ENCODE assay signal across 8 cellular contexts in genomic region chr1:58779837-58780585, GRCh38. TPM values are rescaled to one million over a fixed set of nuclear protein-coding genes. Genes with fewer than 3 reads are reported as not detected.
A peak's percentile ranks its signal among the peaks of the same experiment; 100 is the strongest.
DNase-seq lines count a peak whose midpoint lies in the region; ATAC-seq, FAIRE-seq and TF ChIP-seq lines count a peak whose summit lies in the region.

No MANE protein-coding gene starts in this region.

- no peak overlapping the region for H3K4me2 ChIP-seq in GM12878 (ENCODE audit: control insufficient read depth, insufficient read depth)
- no peak overlapping the region for H3K4me2 ChIP-seq in Karpas-422 (ENCODE audit: low read depth, low read length, poor library complexity, severe bottlenecking)

- in situ Hi-C loops in GM12878 (cut with MboI): loop anchor here (10.0 kb wide), 1 partner anchor 515 kb away; the partner anchor contains the start of gene FGGY

- no peak for FAIRE-seq in GM12878 (lab: Jason Lieb, UNC)

- H3K4me1 ChIP-seq in GM12878 (ENCODE audit: control insufficient read depth, insufficient read depth, low read length) (peaks cover 3% of the 10 kb centered on the region), Karpas-422 (ENCODE audit: low read length) (peaks cover 21% of the 10 kb centered on the region)

- RAD21 ChIA-PET in GM12878 (lab: Charles Lee; ENCODE audit: unreplicated experiment): interaction anchor here (0.9 to 2.0 kb wide), 2 partner anchors 267 to 919 kb away, joined by 3 to 8 read pairs; no protein-coding TSS in a partner anchor

- DNase-seq in Daoy (ENCODE audit: low read depth) (peak; percentile 73), NCI-H2081 treated with DMSO at 0.1 percent for 48 hours (lab: John Stamatoyannopoulos, UW) (peak; percentile 85), GM12878 (ENCODE audit: low read depth, low spot score) (no peak), kidney glomerular epithelial cell (lab: John Stamatoyannopoulos, UW) (peak; percentile 74), superior temporal gyrus (ENCODE audit: extremely low spot score) (peak; percentile 31), Karpas-422 (no peak), SKM-1 (lab: John Stamatoyannopoulos, UW; ENCODE audit: unreplicated experiment) (no peak)
- DNase-seq in activated CD8-positive, alpha-beta memory T cell treated with anti-CD3 and anti-CD28 coated beads for 24 hours: no peak

- H3K27me3 ChIP-seq in GM12878 (replicated peaks in 1 of 2; ENCODE audit: control insufficient read depth in 2 of 2, insufficient read depth in 2 of 2, low read length in 1 of 2) (no peaks in the 10 kb centered on the region), Karpas-422 (ENCODE audit: low read length) (no peaks in the 10 kb centered on the region; the same call in 1 of the 2 replicates)

- H3K9me2 ChIP-seq in Karpas-422 (replicated peaks; ENCODE audit: insufficient read depth, low read length): no peaks in the 10 kb centered on the region

- H3K9me3 ChIP-seq in GM12878 (replicated peaks; ENCODE audit: control insufficient read depth, insufficient read depth, low read length): no peaks in the 10 kb centered on the region
- no peaks in the 10 kb centered on the region for H3K9me3 ChIP-seq in Karpas-422 (ENCODE audit: low read length)

- H4K20me1 ChIP-seq in GM12878 (ENCODE audit: control insufficient read depth, insufficient read depth): no peaks in the 10 kb centered on the region
- 0 out of 2 replicates have a peak, but pooled peaks cover 5% of the 10 kb centered on the region for H4K20me1 ChIP-seq in Karpas-422 (ENCODE audit: insufficient read depth, low read depth, low read length)

- TF ChIP-seq EP300 in GM12878 (IDR thresholded peaks at IDR 0.05; ENCODE audit: borderline replicate concordance in 1 of 2, control insufficient read depth in 1 of 2, low read depth in 2 of 2, low read length in 2 of 2): no peak

- ATAC-seq in GM12878: no peak

- peaks cover 6% of the 10 kb centered on the region for H3K79me2 ChIP-seq in GM12878 (ENCODE audit: control insufficient read depth, insufficient read depth, low read length)
- H3K79me2 ChIP-seq in Karpas-422 (ENCODE audit: low read length): no peaks in the 10 kb centered on the region

- 95% methylated on average over 4 of the region's 4 CpGs for WGBS in GM12878 (ENCODE audit: insufficient coverage, insufficient replicate concordance, low lambda C conversion rate, missing lambda C conversion rate)

- SMC1A ChIA-PET in GM12878 (lab: Charles Lee; ENCODE audit: uncharacterized antibody, unreplicated experiment): interaction anchor here (0.9 to 8.4 kb wide), 6 partner anchors 38 to 919 kb away, joined by 3 to 64 read pairs (median 3); no protein-coding TSS in a partner anchor

- intact Hi-C loops in GM12878 (cut with micrococcal nuclease; ENCODE audit: unreplicated experiment): loop anchor here (5.0 kb wide), 3 partner anchors 187 to 247 kb away; no protein-coding TSS in a partner anchor

- H3K9ac ChIP-seq in GM12878 (ENCODE audit: control insufficient read depth, insufficient read depth, low read length) (no peak overlapping the region), Karpas-422 (ENCODE audit: low read length) (no peak overlapping the region)

- no peak for TF ChIP-seq CTCF in GM12878 (IDR thresholded peaks at IDR 0.05 in 2 of 3, conservative IDR thresholded peaks at IDR 0.05 in 1 of 3; ENCODE audit: control insufficient read depth in 2 of 3, extremely low read depth in 1 of 3, insufficient read depth in 1 of 3, low read depth in 3 of 3, low read length in 3 of 3)

- POLR2A ChIA-PET in GM12878 (lab: Charles Lee): interaction anchor here (0.6 kb wide), 1 partner anchor 284 kb away, joined by 3 read pairs; no protein-coding TSS in a partner anchor

- BruUV-seq in GM12878 (replicated peaks; lab: Mats Ljungman, UMichigan): no TSS peak

- H3K36me3 ChIP-seq in GM12878 (ENCODE audit: control insufficient read depth in 2 of 2, insufficient read depth in 2 of 2, low read length in 1 of 2): no peaks in the 10 kb centered on the region
- no peaks in the 10 kb centered on the region for H3K36me3 ChIP-seq in Karpas-422 (ENCODE audit: insufficient read depth, low read length)

- H3K4me3 ChIP-seq in GM12878: no peak overlapping the region
- no peak overlapping the region for H3K4me3 ChIP-seq in Karpas-422 (ENCODE audit: low read length)

- TF ChIP-seq RAD21 in GM12878 (IDR thresholded peaks at IDR 0.05; ENCODE audit: insufficient read depth, low read depth, low read length): no peak

- no peak for TF ChIP-seq POLR2A in GM12878 (IDR thresholded peaks at IDR 0.05; ENCODE audit: low read depth, low read length)

- H2AFZ ChIP-seq in GM12878 (ENCODE audit: control insufficient read depth, low read depth, low read length) (no peak overlapping the region), Karpas-422 (ENCODE audit: low read length) (no peak overlapping the region)

- CTCF ChIA-PET in GM12878 (lab: Yijun Ruan, JAX): interaction anchor here (0.6 to 5.1 kb wide), 6 partner anchors 8 to 979 kb away, joined by 3 to 39 read pairs (median 5); no protein-coding TSS in a partner anchor

- H3K27ac ChIP-seq in GM12878 (ENCODE audit: control insufficient read depth, insufficient read depth) (no peak overlapping the region), Karpas-422 (ENCODE audit: low read length) (no peak overlapping the region)

TF ChIP-seq in GM12878, 131 proteins besides CTCF, POLR2A, EP300 and RAD21:
- TF ChIP-seq BACH1 (IDR thresholded peaks at IDR 0.05; ENCODE audit: borderline replicate concordance) (peak; percentile 44; the same call in 1 of the 2 replicates), KLF5 (IDR thresholded peaks at IDR 0.05; ENCODE audit: partially characterized antibody) (no peak)

RNA-seq across cellular contexts. Expression of gene JUN, which starts 3.8 kb away (rescaled TPM):
- 161 and 165 TPM in 2 replicates for total RNA-seq in Daoy (2014; rRNA removed; shearing (Covaris generic))
- total RNA-seq in GM12878 (2013; cell fraction: nucleolus; rRNA removed): 6.6 and 8.6 TPM in 2 replicates
- total RNA-seq in GM12878 (2014; rRNA removed) (6.0 and 6.7 TPM in 2 replicates), GM12878 (2014; rRNA removed; fragmentation: Illumina TruSeq; extraction: Trizol) (1.6 and 1.8 TPM in 2 replicates), GM12878 (2021) (8.4 and 8.7 TPM in 2 replicates)
- polyA plus RNA-seq in GM12878 (2011; ENCODE audit: low read depth): 2.8 TPM
- polyA plus RNA-seq in GM12878 (2011; rRNA removed) (1.4 and 2.5 TPM in 2 replicates), GM12878 (2014; fragmentation: Illumina TruSeq; extraction: Trizol) (1.4 and 1.8 TPM in 2 replicates), GM12878 (2014; fragmentation: Nextera tagmentation; extraction: Ambion mirVana) (under 1 TPM; 0.18 to 0.37 TPM), GM12878 (2014; rRNA removed) (6.3 and 6.4 TPM in 2 replicates), GM12878 (2016; fragmentation: Nextera tagmentation; extraction: Ambion mirVana) (1 to 10 TPM; 3.1 to 3.7 TPM)
- 2.7 and 3.0 TPM in 2 replicates for polyA plus RNA-seq in GM12878 (2011; cell fraction: cytosol; rRNA removed)
- polyA plus RNA-seq in GM12878 (2011; cell fraction: nucleus; rRNA removed): 4.1 and 4.5 TPM in 2 replicates
- polyA plus RNA-seq in GM12878 (2012): 10.7 and 15.4 TPM in 2 replicates
- 1.8 and 3.8 TPM in 2 replicates for polyA minus RNA-seq in GM12878 (2011; rRNA and poly(A)+ RNA removed)
- 2.3 and 2.9 TPM in 2 replicates for polyA minus RNA-seq in GM12878 (2011; cell fraction: cytosol; rRNA and poly(A)+ RNA removed)
- polyA minus RNA-seq in GM12878 (2011; cell fraction: nucleus; rRNA and poly(A)+ RNA removed): 9.4 and 13.0 TPM in 2 replicates
- 2.1 and 5.4 TPM in 2 replicates for total RNA-seq in Karpas-422 (2014; rRNA removed; shearing (Covaris generic); ENCODE audit: low replicate concordance)

Comparison
In these comparisons a context has a peak if more than half of its experiments do, and no peak if none do; other contexts are left out.
1. DNase-seq: peak in Daoy (single experiment), NCI-H2081 treated with DMSO at 0.1 percent for 48 hours (single experiment), kidney glomerular epithelial cell (single experiment) and superior temporal gyrus (single experiment); none in GM12878 (single experiment), Karpas-422 (single experiment), SKM-1 (single experiment) and activated CD8-positive, alpha-beta memory T cell treated with anti-CD3 and anti-CD28 coated beads for 24 hours (single experiment).
2. RNA of gene JUN, which starts 3.8 kb away (total RNA-seq): 161 to 165 TPM in Daoy; 1.6 to 8.7 TPM in GM12878 and 2.1 to 5.4 TPM in Karpas-422; every median in the first group is over 10 times any median in the second.